ENCODE assay signal across 16 cellular contexts in the genomic region with DNA sequence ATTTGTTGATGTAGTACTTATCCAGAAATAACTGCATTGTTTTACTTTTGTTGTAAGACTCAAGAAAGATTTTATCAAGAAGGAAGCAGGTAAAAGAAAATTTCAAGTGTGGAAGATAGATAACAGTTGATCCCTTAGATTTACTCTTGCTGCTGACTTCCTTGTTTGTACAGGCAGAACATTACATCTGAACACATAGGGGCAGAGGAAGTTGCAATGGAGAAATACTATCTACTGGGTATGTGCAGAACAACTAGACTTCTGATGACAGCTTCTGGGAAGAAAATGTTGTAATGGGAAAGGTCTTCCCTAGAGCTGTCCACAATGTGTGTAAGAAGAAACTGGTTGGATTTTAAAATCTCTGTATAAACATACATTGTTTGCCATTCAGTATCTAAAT.
"Had no signal": no experiment of that assay in that cellular context is flagged by ENCODE, and none has a peak within 500 bp of the region (broad histone marks: within the 10 kb centered on the region; RNA-seq: fewer than 3 reads in every experiment).

No MANE protein-coding gene starts in this region.

- H3K4me3 ChIP-seq: coronary artery, gastroesophageal sphincter, lower lobe of right lung, prostate gland, suprapubic skin, upper lobe of right lung had no signal

- ATAC-seq: activated naive CD4-positive, alpha-beta T cell treated with anti-CD3 and anti-CD28 coated beads, Interleukin-2, amount 50 U/mL, for 72 hours; activated T-cell treated with anti-CD3 and anti-CD28 coated beads, Interleukin-2, amount 50 U/mL, for 72 hours; gastroesophageal sphincter; left colon; lower lobe of right lung; sciatic nerve; upper lobe of right lung had no signal

- DNase-seq: activated CD4-positive, alpha-beta T cell treated with anti-CD3 and anti-CD28 coated beads, Interleukin-2, amount 10 ng/mL, durations not matched to agents 24 days and 14 days; activated CD4-positive, CD25-positive, alpha-beta regulatory T cell; activated CD8-positive, alpha-beta memory T cell treated with anti-CD3 and anti-CD28 coated beads, Interleukin-2, amount 50 U/mL, for 48 hours; activated gamma-delta T cell; activated T-cell treated with anti-CD3 and anti-CD28 coated beads, Interleukin-2, amount 50 U/mL, for 72 hours; central memory CD4-positive, alpha-beta T cell; effector CD4-positive, alpha-beta T cell; left colon; lower lobe of right lung; upper lobe of right lung had no signal

- H3K4me1 ChIP-seq: gastroesophageal sphincter, lower lobe of right lung, prostate gland, upper lobe of right lung had no signal

- H3K36me3 ChIP-seq: gastroesophageal sphincter, lower lobe of right lung, prostate gland, suprapubic skin, upper lobe of right lung had no signal

- H3K27me3 ChIP-seq: gastroesophageal sphincter, suprapubic skin, upper lobe of right lung had no signal

- H3K27ac ChIP-seq: coronary artery, gastroesophageal sphincter, lower lobe of right lung, prostate gland, suprapubic skin, upper lobe of right lung had no signal

- H3K9me3 ChIP-seq: gastroesophageal sphincter, lower lobe of right lung, prostate gland, suprapubic skin, upper lobe of right lung had no signal
